ENCODE assay signal across 31 cellular contexts in the genomic region with DNA sequence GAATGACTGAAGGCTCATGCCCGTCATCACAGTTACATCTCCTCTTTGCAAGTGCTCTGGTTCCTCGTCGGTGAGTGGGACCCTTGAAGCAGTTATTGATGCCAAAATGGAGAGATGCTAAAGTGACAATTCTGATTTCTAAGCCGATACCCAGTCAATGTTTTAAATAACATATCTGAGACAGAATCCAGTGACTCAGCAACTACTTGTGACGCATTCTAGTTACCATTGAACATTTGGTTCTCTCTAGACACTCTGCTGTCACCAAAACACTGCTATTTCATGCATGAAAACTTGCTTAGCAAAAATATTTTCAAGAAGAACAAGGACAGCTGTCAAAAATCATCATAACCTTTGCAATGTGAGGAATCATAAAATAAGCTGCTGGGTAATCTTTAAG.
"Had no signal": no experiment of that assay in that cellular context is flagged by ENCODE, and none has a peak within 500 bp of the region (broad histone marks: within the 10 kb centered on the region; RNA-seq: fewer than 3 reads in every experiment).

No MANE protein-coding gene starts in this region.

- H3K27ac ChIP-seq: body of pancreas, breast epithelium, PC-9, RWPE1, WERI-Rb-1 had no signal

- H3K9me3 ChIP-seq: body of pancreas, breast epithelium had no signal

- H3K4me1 Mint-ChIP-seq: activated CD4-positive, alpha-beta T cell treated with anti-CD3 and anti-CD28 coated beads, Interleukin-2, amount 10 ng/mL, durations not matched to agents 24 days and 14 days; activated naive CD4-positive, alpha-beta T cell treated with anti-CD3 and anti-CD28 coated beads, Interleukin-2, amount 50 U/mL, for 24 hours; activated naive CD8-positive, alpha-beta T cell treated with anti-CD3 and anti-CD28 coated beads, Interleukin-2, amount 10 ng/mL, durations not matched to agents 7 days and 5 days had no signal

- H3K4me2 ChIP-seq: PC-9 had no signal

- H3K36me3 Mint-ChIP-seq: activated naive CD4-positive, alpha-beta T cell treated with anti-CD3 and anti-CD28 coated beads, Interleukin-2, amount 50 U/mL, for 24 hours; activated naive CD8-positive, alpha-beta T cell treated with anti-CD3 and anti-CD28 coated beads, Interleukin-2, amount 10 ng/mL, durations not matched to agents 7 days and 5 days had no signal

- H3K27me3 Mint-ChIP-seq: activated CD4-positive, alpha-beta T cell treated with anti-CD3 and anti-CD28 coated beads, Interleukin-2, amount 10 ng/mL, durations not matched to agents 24 days and 14 days; activated CD8-positive, alpha-beta T cell treated with anti-CD3 and anti-CD28 coated beads for 36 hours; activated naive CD8-positive, alpha-beta T cell treated with anti-CD3 and anti-CD28 coated beads, Interleukin-2, amount 10 ng/mL, durations not matched to agents 7 days and 5 days had no signal

- H3K4me1 ChIP-seq: body of pancreas, breast epithelium had no signal

- H3K4me3 ChIP-seq: body of pancreas, breast epithelium, PC-9 had no signal

- H3K27ac Mint-ChIP-seq: activated CD4-positive, alpha-beta T cell treated with anti-CD3 and anti-CD28 coated beads, Interleukin-2, amount 10 ng/mL, durations not matched to agents 24 days and 14 days; activated CD8-positive, alpha-beta T cell treated with anti-CD3 and anti-CD28 coated beads for 36 hours; activated naive CD4-positive, alpha-beta T cell treated with anti-CD3 and anti-CD28 coated beads, Interleukin-2, amount 50 U/mL, for 24 hours; activated naive CD8-positive, alpha-beta T cell treated with anti-CD3 and anti-CD28 coated beads, Interleukin-2, amount 10 ng/mL, durations not matched to agents 7 days and 5 days; activated T-cell treated with anti-CD3 and anti-CD28 coated beads, Interleukin-2, amount 50 U/mL, for 72 hours; activated T-helper 2 cell treated with anti-CD3 and anti-CD28 coated beads, Interferon-gamma antibody, Interleukin-2, Interleukin-4, amounts not matched to agents 10 μg/mL and 5 μg/mL and 100 μg/mL, durations not matched to agents 14 hours and 24 hours and 36 hours had no signal

- H3K36me3 ChIP-seq: breast epithelium, WERI-Rb-1 had no signal

- FAIRE-seq: astrocyte, RCC 7860 had no signal

- H3K4me3 Mint-ChIP-seq: activated CD4-positive, alpha-beta T cell treated with anti-CD3 and anti-CD28 coated beads, Interleukin-2, amount 10 ng/mL, durations not matched to agents 24 days and 14 days; activated CD8-positive, alpha-beta T cell treated with anti-CD3 and anti-CD28 coated beads for 36 hours; activated naive CD4-positive, alpha-beta T cell treated with anti-CD3 and anti-CD28 coated beads, Interleukin-2, amount 50 U/mL, for 24 hours; activated naive CD8-positive, alpha-beta T cell treated with anti-CD3 and anti-CD28 coated beads, Interleukin-2, amount 10 ng/mL, durations not matched to agents 7 days and 5 days; activated T-cell treated with anti-CD3 and anti-CD28 coated beads, Interleukin-2, amount 50 U/mL, for 72 hours had no signal

- H3K9me3 Mint-ChIP-seq: activated CD4-positive, alpha-beta T cell treated with anti-CD3 and anti-CD28 coated beads, Interleukin-2, amount 10 ng/mL, durations not matched to agents 24 days and 14 days; activated CD8-positive, alpha-beta T cell treated with anti-CD3 and anti-CD28 coated beads for 36 hours; activated naive CD4-positive, alpha-beta T cell treated with anti-CD3 and anti-CD28 coated beads, Interleukin-2, amount 50 U/mL, for 24 hours; activated naive CD8-positive, alpha-beta T cell treated with anti-CD3 and anti-CD28 coated beads, Interleukin-2, amount 10 ng/mL, durations not matched to agents 7 days and 5 days; activated T-cell treated with anti-CD3 and anti-CD28 coated beads, Interleukin-2, amount 50 U/mL, for 72 hours; activated T-helper 2 cell treated with anti-CD3 and anti-CD28 coated beads, Interferon-gamma antibody, Interleukin-2, Interleukin-4, amounts not matched to agents 10 μg/mL and 5 μg/mL and 100 μg/mL, durations not matched to agents 14 hours and 24 hours and 36 hours had no signal

- H2AFZ ChIP-seq: PC-9 had no signal

- ATAC-seq: activated CD8-positive, alpha-beta T cell treated with anti-CD3 and anti-CD28 coated beads for 36 hours; activated T-cell treated with anti-CD3 and anti-CD28 coated beads, Interleukin-2, amount 50 U/mL, for 72 hours; body of pancreas; Right ventricle myocardium inferior had no signal

- DNase-seq: activated CD4-positive, alpha-beta T cell treated with anti-CD3 and anti-CD28 coated beads, Interleukin-2, amount 10 ng/mL, durations not matched to agents 24 days and 14 days; activated CD4-positive, alpha-beta T cell treated with anti-CD3 and anti-CD28 coated beads, Interleukin-2, amount 50 U/mL, for 4 hours; activated CD4-positive, CD25-positive, alpha-beta regulatory T cell; activated CD8-positive, alpha-beta T cell treated with anti-CD3 and anti-CD28 coated beads for 36 hours; activated gamma-delta T cell; activated naive CD4-positive, alpha-beta T cell treated with Interleukin-2 at 50 U/mL for 16 hours; activated naive CD8-positive, alpha-beta T cell treated with anti-CD3 and anti-CD28 coated beads, Interleukin-2, amount 10 ng/mL, durations not matched to agents 7 days and 5 days; activated T-cell treated with anti-CD3 and anti-CD28 coated beads, Interleukin-2, amount 50 U/mL, for 1 hour; activated T-cell treated with anti-CD3 and anti-CD28 coated beads, Interleukin-2, amount 50 U/mL, for 72 hours; amygdala; body of pancreas; cerebellar nuclear complex; NCI-H1105; NCI-H1417 treated with DMSO at 0.1 percent for 48 hours; NCI-H2029; NCI-H345; NCI-H510A; NCI-H748 treated with DMSO at 0.1 percent for 48 hours; NK-92 treated with Interleukin-12 subunit alpha and Interleukin-12 subunit beta, amount 100 ng/mL, for 24 hours; PC-9; SIG-M5; SW 1271; T1000; WERI-Rb-1 had no signal

- H3K27me3 ChIP-seq: body of pancreas, breast epithelium had no signal
